Comparison of ENCODE assay signal across 10 cellular contexts in the genomic region with DNA sequence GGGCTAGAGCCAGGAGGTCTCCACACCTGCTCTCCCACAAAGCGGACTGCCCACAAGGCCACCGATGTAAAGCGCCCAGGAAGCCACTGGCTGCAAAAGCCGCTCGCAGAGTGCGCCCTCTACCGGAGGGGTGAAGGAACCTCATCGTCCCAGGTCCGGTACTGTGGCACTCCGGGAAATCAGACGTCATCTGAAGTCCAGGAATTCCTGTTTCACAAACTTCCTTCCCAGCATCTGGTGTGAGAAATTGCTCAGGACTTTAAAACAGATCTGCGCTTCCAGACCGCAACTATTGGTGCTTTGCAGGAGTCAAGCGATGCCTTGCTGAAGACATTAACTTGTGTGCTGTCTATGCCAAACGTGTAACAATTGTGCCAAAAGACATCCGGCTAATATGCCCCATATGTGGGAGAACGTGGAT.
DNase-seq lines count a peak whose midpoint lies in the region; ATAC-seq and TF ChIP-seq lines count a peak whose summit lies in the region.
"Had no signal": no experiment of that assay in that cellular context is flagged by ENCODE, and none has a peak within 500 bp of the region (broad histone marks: within the 10 kb centered on the region; RNA-seq: fewer than 3 reads in every experiment).

No MANE protein-coding gene starts in this region.

- TF ChIP-seq POLR2A in Peyer's patch (IDR thresholded peaks at IDR 0.05) (no peak), gastroesophageal sphincter (IDR thresholded peaks at IDR 0.05) (no peak)

- H3K4me3 ChIP-seq in Peyer's patch, result no peak overlapping the region
- no peak overlapping the region for H3K4me3 ChIP-seq in foreskin fibroblast (ENCODE audit: low read depth in 1 of 2, low read length in 2 of 2)
- no peak overlapping the region for H3K4me3 ChIP-seq in gastroesophageal sphincter

- no peak for TF ChIP-seq EP300 in gastroesophageal sphincter (IDR thresholded peaks at IDR 0.05)

- 66 to 75% methylated on average over 5 to 11 of the region's 17 CpGs for WGBS in gastroesophageal sphincter (ENCODE audit: low coverage in 1 of 2), 2 donors

- no peak for ATAC-seq in HG03460 (IDR thresholded peaks at IDR 0.05; ENCODE audit: unreplicated experiment)
- ATAC-seq in gastroesophageal sphincter, result no peak

- H3K27me3 ChIP-seq in Peyer's patch, result no peaks in the 10 kb centered on the region
- H3K27me3 ChIP-seq in gastroesophageal sphincter, result no peaks in the 10 kb centered on the region

- peak; percentile 43 for DNase-seq in activated T-cell treated with anti-CD3 and anti-CD28 coated beads for 4 hours
- no peak for DNase-seq in activated T-cell treated with anti-CD3 and anti-CD28 coated beads, Interleukin-2, amount 50 U/mL, for 1 hour
- peak in 2 of 3 donors; percentile 56 to 65 for DNase-seq in Peyer's patch
- DNase-seq in foreskin fibroblast, result peak; percentile 13 to 44
- peak; percentile 31 for DNase-seq in stimulated activated CD8-positive, alpha-beta memory T cell treated with anti-CD3 and anti-CD28 coated beads, Interleukin-15, amount 100 ng/mL, for 24 hours (ENCODE audit: low read depth)
- DNase-seq in NCI-H1092 (lab: John Stamatoyannopoulos, UW), result no peak
- DNase-seq: activated CD4-positive, CD25-positive, alpha-beta regulatory T cell treated with anti-CD3 and anti-CD28 coated beads, Interleukin-2, amount 50 U/mL, for 72 hours; DMS79 treated with DMSO at 0.1 percent for 48 hours had no signal

- H3K36me3 ChIP-seq in Peyer's patch (no peaks in the 10 kb centered on the region), gastroesophageal sphincter (no peaks in the 10 kb centered on the region)

- H3K4me1 ChIP-seq in Peyer's patch (no peaks in the 10 kb centered on the region), gastroesophageal sphincter (peaks cover 0 to 22% (median 9%) of the 10 kb centered on the region in 3 donors)

- H3K27ac ChIP-seq in Peyer's patch, result no peak overlapping the region
- no peak overlapping the region for H3K27ac ChIP-seq in gastroesophageal sphincter

- H3K9me3 ChIP-seq in Peyer's patch (peaks cover 0 to 3% (median 0%) of the 10 kb centered on the region in 4 donors), gastroesophageal sphincter (no peaks in the 10 kb centered on the region)

- TF ChIP-seq CTCF in Peyer's patch (IDR thresholded peaks at IDR 0.05) (peak in 4 of 6 experiments; percentile 39 to 67 (median 50)), foreskin fibroblast (IDR thresholded peaks at IDR 0.05; ENCODE audit: low read depth, low read length) (peak; percentile 44), gastroesophageal sphincter (IDR thresholded peaks at IDR 0.05) (peak in 1 of 4 experiments; percentile 32)

Comparison
In these comparisons a context has a peak if more than half of its experiments do, and no peak if none do; other contexts are left out.
1. DNase-seq: peak in activated T-cell treated with anti-CD3 and anti-CD28 coated beads for 4 hours (single experiment), Peyer's patch (2 of 3), foreskin fibroblast (2 of 2) and stimulated activated CD8-positive, alpha-beta memory T cell treated with anti-CD3 and anti-CD28 coated beads, Interleukin-15, amount 100 ng/mL, for 24 hours (single experiment); none in activated T-cell treated with anti-CD3 and anti-CD28 coated beads, Interleukin-2, amount 50 U/mL, for 1 hour (single experiment) and NCI-H1092 (single experiment).